12 cellular contexts compared by ENCODE assay signal in genomic region chr7:41046221-41046761, GRCh38.
DNase-seq lines count a peak whose midpoint lies in the region; ATAC-seq, FAIRE-seq and TF ChIP-seq lines count a peak whose summit lies in the region.
"Had no signal": no experiment of that assay in that cellular context is flagged by ENCODE, and none has a peak within 500 bp of the region (broad histone marks: within the 10 kb centered on the region; RNA-seq: fewer than 3 reads in every experiment).

No MANE protein-coding gene starts in this region.

- FAIRE-seq in bronchial epithelial cell (lab: Jason Lieb, UNC), result no peak

- no peak for TF ChIP-seq CTCF in bronchial epithelial cell (IDR thresholded peaks at IDR 0.05; ENCODE audit: insufficient read depth, low read length, severe bottlenecking)

- H3K4me1 ChIP-seq in right cardiac atrium (ENCODE audit: control insufficient read depth, insufficient read depth, low read length), result peaks cover 9% of the 10 kb centered on the region

- no peaks in the 10 kb centered on the region for H3K9me3 ChIP-seq in right cardiac atrium (ENCODE audit: control insufficient read depth, low read length)
- H3K9me3 ChIP-seq: ovary had no signal

- no peaks in the 10 kb centered on the region for H3K36me3 ChIP-seq in bronchial epithelial cell (ENCODE audit: control insufficient read depth, insufficient read depth, low read length)
- H3K36me3 ChIP-seq: ovary had no signal

- intact Hi-C loops in Right ventricle myocardium inferior (cut with DNase I) (loop anchor here (5.0 kb wide), 2 partner anchors 59 to 661 kb away; no protein-coding TSS in a partner anchor), cardiac septum (cut with DNase I) (loop anchor here (2.0 to 5.0 kb wide), 2 partner anchors 586 to 651 kb away; no protein-coding TSS in a partner anchor), right cardiac atrium (cut with DNase I) (no loop called here)

- H3K27me3 ChIP-seq in bronchial epithelial cell (ENCODE audit: control insufficient read depth, insufficient read depth, low read length), result no peaks in the 10 kb centered on the region
- H3K27me3 ChIP-seq in right cardiac atrium (ENCODE audit: control insufficient read depth, insufficient read depth), result no peaks in the 10 kb centered on the region
- H3K27me3 ChIP-seq: ovary had no signal

- WGBS in right cardiac atrium, result 48% methylated on average over 7 of the region's 7 CpGs

- DNase-seq in Right ventricle myocardium inferior (ENCODE audit: missing footprints) (no peak), cardiac septum (ENCODE audit: low spot score) (no peak), bronchial epithelial cell (ENCODE audit: low read depth) (peak; percentile 51), right cardiac atrium (peak in 1 of 3 donors; percentile 25), NCI-H748 (lab: John Stamatoyannopoulos, UW; ENCODE audit: unreplicated experiment) (no peak), DMS114 treated with DMSO at 0.1 percent for 48 hours (lab: John Stamatoyannopoulos, UW; ENCODE audit: unreplicated experiment) (no peak), NCI-H2081 treated with DMSO at 0.1 percent for 48 hours (lab: John Stamatoyannopoulos, UW) (no peak)
- DNase-seq: activated CD8-positive, alpha-beta memory T cell treated with anti-CD3 and anti-CD28 coated beads, Interleukin-2, amount 10 ng/mL, durations not matched to agents 7 days and 5 days; hypothalamus had no signal

- H3K27ac ChIP-seq in right cardiac atrium (ENCODE audit: low read length), result no peak overlapping the region
- H3K27ac ChIP-seq: HL-60, ovary had no signal

- H3K4me3 ChIP-seq in bronchial epithelial cell (ENCODE audit: low read depth, low read length), result no peak overlapping the region
- H3K4me3 ChIP-seq in right cardiac atrium (ENCODE audit: low read length), result no peak overlapping the region
- H3K4me3 ChIP-seq: ovary had no signal

- ATAC-seq in Right ventricle myocardium inferior (peak; percentile 84), right cardiac atrium (peak; percentile 63 to 80), GM18867 (IDR thresholded peaks at IDR 0.05; ENCODE audit: unreplicated experiment) (no peak)
- ATAC-seq: activated CD8-positive, alpha-beta memory T cell treated with anti-CD3 and anti-CD28 coated beads, Interleukin-2, amount 10 ng/mL, durations not matched to agents 7 days and 5 days had no signal

Comparison
In these comparisons a context has a peak if more than half of its experiments do, and no peak if none do; other contexts are left out.
1. intact Hi-C loops: an anchor here in Right ventricle myocardium inferior (5.0 kb wide) and cardiac septum (2.0 to 5.0 kb wide); none called in right cardiac atrium.